In genomic region chr3:39412668-39413260, GRCh38 we compare ENCODE assay signal across 23 cellular contexts. TPM values are rescaled to one million over a fixed set of nuclear protein-coding genes. Genes with fewer than 3 reads are reported as not detected.
DNase-seq lines count a peak whose midpoint lies in the region; ATAC-seq, FAIRE-seq and TF ChIP-seq lines count a peak whose summit lies in the region.
"Had no signal": no experiment of that assay in that cellular context is flagged by ENCODE, and none has a peak within 500 bp of the region (broad histone marks: within the 10 kb centered on the region; RNA-seq: fewer than 3 reads in every experiment).

No MANE protein-coding gene starts in this region.

- no peaks in the 10 kb centered on the region for H3K27me3 Mint-ChIP-seq in CD8-positive, alpha-beta T cell (ENCODE audit: low read depth)
- H3K27me3 Mint-ChIP-seq: stimulated activated memory B cell treated with anti-CD40 and anti-IgM and Interleukin-4, amounts not matched to agents 10 μg/mL and 1 μg/mL and 100 μg/mL, for 72 hours had no signal

- no peak overlapping the region for H3K4me3 ChIP-seq in A549
- no peak overlapping the region for H3K4me3 ChIP-seq in CD8-positive, alpha-beta T cell (ENCODE audit: low read depth, low read length)
- H3K4me3 ChIP-seq: pancreas, right lobe of liver, SJSA1, thyroid gland had no signal

- no peaks in the 10 kb centered on the region for H3K9me3 ChIP-seq in A549
- H3K9me3 ChIP-seq in CD8-positive, alpha-beta T cell (ENCODE audit: low read length), result no peaks in the 10 kb centered on the region
- H3K9me3 ChIP-seq: pancreas, right lobe of liver, SJSA1, thyroid gland had no signal

- no peak for TF ChIP-seq EP300 in A549 (IDR thresholded peaks at IDR 0.05)

- H3K9me3 Mint-ChIP-seq in CD8-positive, alpha-beta T cell, result no peaks in the 10 kb centered on the region
- H3K9me3 Mint-ChIP-seq: stimulated activated memory B cell treated with anti-CD40 and anti-IgM and Interleukin-4, amounts not matched to agents 10 μg/mL and 1 μg/mL and 100 μg/mL, for 72 hours had no signal

- peak overlapping the region; percentile 45 for H3K27ac Mint-ChIP-seq in CD8-positive, alpha-beta T cell
- H3K27ac Mint-ChIP-seq: stimulated activated memory B cell treated with anti-CD40 and anti-IgM and Interleukin-4, amounts not matched to agents 10 μg/mL and 1 μg/mL and 100 μg/mL, for 72 hours had no signal

- H3K4me3 Mint-ChIP-seq in CD8-positive, alpha-beta T cell, result no peak overlapping the region
- H3K4me3 Mint-ChIP-seq: stimulated activated memory B cell treated with anti-CD40 and anti-IgM and Interleukin-4, amounts not matched to agents 10 μg/mL and 1 μg/mL and 100 μg/mL, for 72 hours had no signal

- no peak overlapping the region for H3K27ac ChIP-seq in A549
- no peak overlapping the region for H3K27ac ChIP-seq in CD8-positive, alpha-beta T cell (ENCODE audit: low read depth, low read length)
- peak overlapping the region; percentile 14 for H3K27ac ChIP-seq in VCaP
- peak overlapping the region; percentile 45 for H3K27ac ChIP-seq in epithelial cell of prostate
- H3K27ac ChIP-seq: pancreas, right lobe of liver, SJSA1, thyroid gland had no signal

- TF ChIP-seq RAD21 in A549 (conservative IDR thresholded peaks at IDR 0.05 in 1 of 2, IDR thresholded peaks at IDR 0.05 in 1 of 2), result no peak

- POLR2A ChIA-PET in A549 (lab: Yijun Ruan, JAX), result no interaction called here
- POLR2A ChIA-PET in CD8-positive, alpha-beta T cell (lab: Charles Lee), result no interaction called here

- DNase-seq in A549 (ENCODE audit: low read depth in 1 of 2, low spot score in 1 of 2), result no peak
- no peak for DNase-seq in CD8-positive, alpha-beta T cell
- no peak for DNase-seq in epithelial cell of prostate (ENCODE audit: low read depth, low spot score)
- no peak for DNase-seq in activated CD4-positive, CD25-positive, alpha-beta regulatory T cell (lab: John Stamatoyannopoulos, UW)
- no peak for DNase-seq in NCI-H2029 (lab: John Stamatoyannopoulos, UW)
- DNase-seq: activated CD4-positive, alpha-beta T cell treated with anti-CD3 and anti-CD28 coated beads for 1 hour; HCEC 1CT; mammary epithelial cell; NCI-H1092; NCI-H2029 treated with DMSO at 0.1 percent for 48 hours; NCI-H345; pancreas; right lobe of liver; thyroid gland had no signal

- H3K36me3 Mint-ChIP-seq in CD8-positive, alpha-beta T cell, result peaks cover 72% of the 10 kb centered on the region

- H3K4me2 ChIP-seq in A549, result no peak overlapping the region

- no peak for ATAC-seq in A549
- no peak for ATAC-seq in CD8-positive, alpha-beta T cell
- ATAC-seq in HG03460 (IDR thresholded peaks at IDR 0.05; ENCODE audit: unreplicated experiment), result no peak
- ATAC-seq: pancreas; right lobe of liver; stimulated activated memory B cell treated with anti-CD40 and anti-IgM and Interleukin-4, amounts not matched to agents 10 μg/mL and 1 μg/mL and 100 μg/mL, for 72 hours had no signal

- TF ChIP-seq CTCF in A549 (IDR thresholded peaks at IDR 0.05) (no peak), VCaP (conservative IDR thresholded peaks at IDR 0.05) (no peak)
- no peak for TF ChIP-seq CTCF in CD8-positive, alpha-beta T cell (IDR thresholded peaks at IDR 0.05)

- peaks cover 56% of the 10 kb centered on the region for H3K36me3 ChIP-seq in CD8-positive, alpha-beta T cell (ENCODE audit: insufficient read depth, low read length)

- CTCF ChIA-PET in A549 (lab: Yijun Ruan, JAX), result interaction anchor here (6.8 kb wide), 1 partner anchor 87 kb away, joined by 58 read pairs; no protein-coding TSS in a partner anchor
- CTCF ChIA-PET in CD8-positive, alpha-beta T cell (lab: Charles Lee), result interaction anchor here (1.1 kb wide), 1 partner anchor 35 kb away, joined by 3 read pairs; no protein-coding TSS in a partner anchor

- intact Hi-C loops in CD8-positive, alpha-beta T cell (cut with DNase I, micrococcal nuclease), result no loop called here

- H3K27me3 ChIP-seq in CD8-positive, alpha-beta T cell (ENCODE audit: insufficient read depth, low read length), result no peaks in the 10 kb centered on the region
- H3K27me3 ChIP-seq: pancreas, right lobe of liver, SJSA1, thyroid gland had no signal

- no peak for TF ChIP-seq POLR2A in A549 (IDR thresholded peaks at IDR 0.05; ENCODE audit: low read length)

- peaks cover 47% of the 10 kb centered on the region for H3K4me1 ChIP-seq in A549
- peaks cover 35% of the 10 kb centered on the region for H3K4me1 ChIP-seq in CD8-positive, alpha-beta T cell (ENCODE audit: insufficient read depth, low read length)

- WGBS in A549 (ENCODE audit: missing lambda C conversion rate), result 93% methylated on average over 9 of the region's 9 CpGs

- H3K4me1 Mint-ChIP-seq in CD8-positive, alpha-beta T cell (ENCODE audit: low read depth), result peaks cover 44% of the 10 kb centered on the region

- FAIRE-seq in A549 (lab: Jason Lieb, UNC), result no peak
- FAIRE-seq: colon, pancreas had no signal

TF ChIP-seq in A549, 52 proteins besides CTCF, POLR2A, EP300 and RAD21:
- TF ChIP-seq HOXB13 (CRISPR knock-in tag; IDR thresholded peaks at IDR 0.05; ENCODE audit: low read depth) (no peak), BCL3 (IDR thresholded peaks at IDR 0.05) (0 out of 3 replicates have a peak, but pooled peaks have one; percentile 5)

RNA-seq across cellular contexts. Expression of gene RPSA, which starts 6.2 kb away (rescaled TPM):
- polyA plus RNA-seq in A549 (2011; rRNA removed), result 3,141 and 4,058 TPM in 2 replicates
- polyA plus RNA-seq in A549 (2012; cell fraction: cytosol; rRNA removed), result 3,643 and 3,882 TPM in 2 replicates
- 1,790 and 2,212 TPM in 2 replicates for polyA plus RNA-seq in A549 (2012; cell fraction: nucleus; rRNA removed)
- 2,484 to 2,571 TPM (median 2,497 TPM) in 3 replicates for polyA plus RNA-seq in A549 (2017; fragmentation: RNase III; extraction: RNeasy Plus Mini Kit Qiagen cat#74134 plus additional on column Dnase treatment)
- 1,413 and 1,781 TPM in 2 replicates for polyA minus RNA-seq in A549 (2011; rRNA and poly(A)+ RNA removed)
- total RNA-seq in CD8-positive, alpha-beta T cell, result 1,000 to 10,000 TPM; 1,951 to 2,020 TPM

RNA-seq across cellular contexts. Expression of gene SLC25A38, which starts 29.6 kb away (rescaled TPM):
- 52.8 and 53.0 TPM in 2 replicates for polyA plus RNA-seq in A549 (2011; rRNA removed)
- polyA plus RNA-seq in A549 (2012; cell fraction: cytosol; rRNA removed), result 33.1 and 41.2 TPM in 2 replicates
- polyA plus RNA-seq in A549 (2012; cell fraction: nucleus; rRNA removed), result 41.4 and 46.3 TPM in 2 replicates
- 30.9 to 32.6 TPM (median 31.9 TPM) in 3 replicates for polyA plus RNA-seq in A549 (2017; fragmentation: RNase III; extraction: RNeasy Plus Mini Kit Qiagen cat#74134 plus additional on column Dnase treatment)
- polyA minus RNA-seq in A549 (2011; rRNA and poly(A)+ RNA removed), result 48.3 and 54.1 TPM in 2 replicates
- total RNA-seq in CD8-positive, alpha-beta T cell, result 10 to 100 TPM; 64.0 to 65.1 TPM

RNA-seq across cellular contexts. Expression of gene MOBP, which starts 54.7 kb away (rescaled TPM):
- 0.10 TPM in 1 of 2 replicates, not detected in the other for polyA plus RNA-seq in A549 (2011; rRNA removed)
- polyA plus RNA-seq in A549 (2012; cell fraction: cytosol; rRNA removed), result not detected in 2 replicates
- polyA plus RNA-seq in A549 (2012; cell fraction: nucleus; rRNA removed), result 0.04 and 0.12 TPM in 2 replicates
- 0.01 TPM in 1 of 3 replicates, not detected in the others for polyA plus RNA-seq in A549 (2017; fragmentation: RNase III; extraction: RNeasy Plus Mini Kit Qiagen cat#74134 plus additional on column Dnase treatment)
- not detected in 2 replicates for polyA minus RNA-seq in A549 (2011; rRNA and poly(A)+ RNA removed)
- not detected for total RNA-seq in CD8-positive, alpha-beta T cell
- total RNA-seq: Daoy, fibroblast of lung, HT1080, LHCN-M2, mammary epithelial cell, pancreas, right lobe of liver, SJSA1, thyroid gland had no signal
- polyA plus RNA-seq: fibroblast of lung, mammary epithelial cell, pancreas had no signal

Comparison
In these comparisons a context has a peak if more than half of its experiments do, and no peak if none do; other contexts are left out.
1. H3K27ac ChIP-seq: peak in VCaP (single experiment) and epithelial cell of prostate (single experiment); none in A549 (0 of 2) and CD8-positive, alpha-beta T cell (single experiment).